ENCODE assay signal across 8 cellular contexts in the genomic region with DNA sequence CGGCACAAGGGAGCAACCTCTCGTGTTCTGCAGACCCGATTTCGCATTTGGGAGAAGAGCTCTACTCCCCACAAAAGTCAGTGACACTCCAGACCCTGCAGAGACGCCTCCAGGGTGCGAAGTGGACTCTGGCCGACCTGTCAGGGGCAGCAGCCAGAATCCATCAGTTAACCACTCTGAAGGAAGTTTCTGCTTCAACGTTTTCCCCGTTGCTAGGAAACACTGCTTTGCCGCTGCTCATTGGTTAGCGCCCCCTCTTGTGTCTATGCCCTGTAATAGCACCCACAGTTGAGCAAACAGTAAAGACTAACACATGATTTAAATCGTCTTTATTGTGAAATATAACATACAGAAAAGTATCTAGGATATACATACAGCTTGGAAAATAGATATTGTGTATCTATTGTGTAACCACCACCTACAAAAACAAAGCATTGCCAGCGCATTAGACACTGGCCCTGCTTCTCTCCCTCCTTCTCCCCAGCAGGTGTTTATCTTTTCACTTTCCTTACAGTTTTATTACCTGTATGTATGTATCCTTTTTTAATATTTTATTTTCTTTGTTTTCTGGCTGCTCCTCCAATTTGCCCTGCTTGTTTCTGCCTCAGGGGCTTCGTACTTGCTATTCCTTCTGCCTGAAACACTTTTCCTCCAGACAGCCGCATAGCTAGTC. TPM values are rescaled to one million over a fixed set of nuclear protein-coding genes. Genes with fewer than 3 reads are reported as not detected.
DNase-seq lines count a peak whose midpoint lies in the region; TF ChIP-seq lines count a peak whose summit lies in the region.

No MANE protein-coding gene starts in this region.

- H3F3A ChIP-seq in MM.1S (ENCODE audit: insufficient read depth, low read length): no peaks in the 10 kb centered on the region

- TF ChIP-seq CTCF in MM.1S (IDR thresholded peaks at IDR 0.05; ENCODE audit: low read length) (peak; percentile 93), transverse colon (IDR thresholded peaks at IDR 0.05) (peak; percentile 86 to 92 (median 89))

- H3K4me1 ChIP-seq in MM.1S (ENCODE audit: low read length): peaks cover 4% of the 10 kb centered on the region; the same call in 1 of the 2 replicates
- peaks cover 0 to 15% (median 4%) of the 10 kb centered on the region in 4 donors for H3K4me1 ChIP-seq in transverse colon

- TF ChIP-seq EP300 in transverse colon (IDR thresholded peaks at IDR 0.05; ENCODE audit: low read depth): no peak

- no peak overlapping the region for H2AFZ ChIP-seq in MM.1S (ENCODE audit: low read length)

- peak overlapping the region; percentile 22; the same call in 1 of the 2 replicates for H3K4me3 ChIP-seq in MM.1S (ENCODE audit: low read length)
- H3K4me3 ChIP-seq in transverse colon: peak overlapping the region in 1 of 4 donors; percentile 42

- H3K9me3 ChIP-seq in MM.1S (replicated peaks; ENCODE audit: insufficient read depth, low read length): no peaks in the 10 kb centered on the region
- no peaks in the 10 kb centered on the region for H3K9me3 ChIP-seq in transverse colon

- H3K4me2 ChIP-seq in MM.1S (ENCODE audit: low read depth, low read length): peak overlapping the region; percentile 46; the same call in 1 of the 2 replicates

- DNase-seq in EH (ENCODE audit: low read depth) (peak; percentile 87), GOT3 (lab: John Stamatoyannopoulos, UW) (peak; percentile 33), MM.1S (peak; percentile 82), SK-MEL-5 (ENCODE audit: low read depth, low spot score) (peak; percentile 86), globus pallidus (ENCODE audit: low spot score) (peak; percentile 55), pons (ENCODE audit: low spot score) (peak; percentile 70), transverse colon (peak; percentile 78)
- peak; percentile 67 for DNase-seq in activated naive CD4-positive, alpha-beta T cell treated with Interleukin-2 at 50 U/mL for 16 hours

- H4K20me1 ChIP-seq in MM.1S (ENCODE audit: insufficient read depth, low read length): no peaks in the 10 kb centered on the region

- H3K27me3 ChIP-seq in MM.1S (replicated peaks; ENCODE audit: insufficient read depth, low read length) (no peaks in the 10 kb centered on the region), transverse colon (no peaks in the 10 kb centered on the region)

- no peaks in the 10 kb centered on the region for H3K79me2 ChIP-seq in MM.1S (ENCODE audit: low read length)

- WGBS in transverse colon (ENCODE audit: low coverage in 1 of 2), 2 donors: 9 to 58% methylated on average over 2 to 15 of the region's 15 CpGs

- in situ Hi-C loops in SK-MEL-5 (cut with HindIII; ENCODE audit: low pct_unique_long_range_greater_than_20kb, low sequenced_read_pairs) (no loop called here), transverse colon (cut with MboI; ENCODE audit: low pct_ligation_motif_present in 1 of 4, low pct_unique_long_range_greater_than_20kb in 1 of 4, low sequenced_read_pairs in 3 of 4) (loop anchor here in 2 of 4 donors (25.0 kb wide), 2 partner anchors 158 to 583 kb away; a partner anchor contains a TSS)

- no peaks in the 10 kb centered on the region for H3K36me3 ChIP-seq in MM.1S (replicated peaks; ENCODE audit: insufficient read depth, low read length)
- no peaks in the 10 kb centered on the region for H3K36me3 ChIP-seq in transverse colon

- H3K27ac ChIP-seq in MM.1S (ENCODE audit: low read length) (no peak overlapping the region), transverse colon (peak overlapping the region in 1 of 4 donors; percentile 12)

- TF ChIP-seq POLR2A in transverse colon (IDR thresholded peaks at IDR 0.05): no peak

- H3K9me2 ChIP-seq in MM.1S (replicated peaks; ENCODE audit: insufficient read depth, low read length): no peaks in the 10 kb centered on the region

- intact Hi-C loops in transverse colon (cut with DNase I; ENCODE audit: low total_unique reads): no loop called here

- H3K9ac ChIP-seq in MM.1S (ENCODE audit: low read length): no peak overlapping the region; the same call in 1 of the 2 replicates

RNA-seq across cellular contexts. Expression of a gene that starts 38.9 kb away (rescaled TPM):
- total RNA-seq in SK-MEL-5 (2014; rRNA removed; shearing (Covaris generic)): not detected in 2 replicates
- not detected in 2 replicates for polyA plus RNA-seq in SK-MEL-5 (2015; cell fraction: cytosol; rRNA removed)
- polyA plus RNA-seq in SK-MEL-5 (2015; cell fraction: nucleus; rRNA removed): not detected in 2 replicates
- not detected for total RNA-seq in transverse colon

RNA-seq across cellular contexts. Expression of a gene that starts 56.2 kb away (rescaled TPM):
- total RNA-seq in SK-MEL-5 (2014; rRNA removed; shearing (Covaris generic)): 61.0 and 61.7 TPM in 2 replicates
- 43.7 and 57.4 TPM in 2 replicates for polyA plus RNA-seq in SK-MEL-5 (2015; cell fraction: cytosol; rRNA removed)
- 110 and 121 TPM in 2 replicates for polyA plus RNA-seq in SK-MEL-5 (2015; cell fraction: nucleus; rRNA removed)
- total RNA-seq in transverse colon: 100 to 1,000 TPM in 3 of 4 donors, 10 to 100 TPM in 1; 98.4 to 283 (median 132) TPM

Comparison
In these comparisons a context has a peak if more than half of its experiments do, and no peak if none do; other contexts are left out.
1. DNase-seq: peak in every context shown above with its lines; median percentile 87 in EH; 86 in SK-MEL-5; 82 in MM.1S; 78 in transverse colon; 70 in pons; 67 in activated naive CD4-positive, alpha-beta T cell treated with Interleukin-2 at 50 U/mL for 16 hours; 55 in globus pallidus; 33 in GOT3.